8 cellular contexts compared by ENCODE assay signal in genomic region chr4:4542824-4543485, GRCh38. TPM values are rescaled to one million over a fixed set of nuclear protein-coding genes. Genes with fewer than 3 reads are reported as not detected.
A peak's percentile ranks its signal among the peaks of the same experiment; 100 is the strongest.
DNase-seq lines count a peak whose midpoint lies in the region; ATAC-seq and TF ChIP-seq lines count a peak whose summit lies in the region.

No MANE protein-coding gene starts in this region.

- WGBS in SK-N-SH (ENCODE audit: low lambda C conversion rate) = 31% methylated on average over 11 of the region's 11 CpGs
- WGBS in stomach, 5 donors = 22 to 27% (median 24%) methylated on average over 11 of the region's 11 CpGs

- peak overlapping the region; percentile 97 for H2AFZ ChIP-seq in SK-N-SH (ENCODE audit: low read depth)

- no peaks in the 10 kb centered on the region for H3K27me3 ChIP-seq in SK-N-SH (ENCODE audit: insufficient read depth)
- no peaks in the 10 kb centered on the region for H3K27me3 ChIP-seq in stomach

- peak overlapping the region; percentile 81 for H3K4me2 ChIP-seq in SK-N-SH

- peaks cover 44% of the 10 kb centered on the region for H3K79me2 ChIP-seq in SK-N-SH (ENCODE audit: insufficient read depth)

- POLR2A ChIA-PET in SK-N-SH (lab: Yijun Ruan, JAX) = interaction anchor here (1.3 to 1.8 kb wide), 2 partner anchors 12 to 62 kb away, joined by 3 to 6 read pairs; no protein-coding TSS in a partner anchor

- H3K9me3 ChIP-seq in SK-N-SH (no peaks in the 10 kb centered on the region), stomach (no peaks in the 10 kb centered on the region)

- H4K20me1 ChIP-seq in SK-N-SH (ENCODE audit: insufficient read depth) = no peaks in the 10 kb centered on the region

- ATAC-seq in GM18870 (IDR thresholded peaks at IDR 0.05; ENCODE audit: unreplicated experiment) = no peak
- no peak for ATAC-seq in HG03025 (IDR thresholded peaks at IDR 0.05; ENCODE audit: low FRiP score, unreplicated experiment)

- peaks cover 5% of the 10 kb centered on the region for H3K36me3 Mint-ChIP-seq in T-helper 1 cell treated with Interleukin-12 subunit alpha and Interleukin-12 subunit beta and Interleukin-4 antibody, amounts not matched to agents 30 μg/mL and 1 μg/mL, for 36 hours (ENCODE audit: low read depth)
- H3K36me3 Mint-ChIP-seq in glutamatergic neuron (ENCODE audit: unreplicated experiment) = peaks cover 5% of the 10 kb centered on the region

- TF ChIP-seq CTCF in SK-N-SH (IDR thresholded peaks at IDR 0.05) (no peak), glutamatergic neuron (IDR thresholded peaks at IDR 0.05; ENCODE audit: partially characterized antibody, unreplicated experiment) (no peak), stomach (IDR thresholded peaks at IDR 0.05) (no peak)

- peak overlapping the region; percentile 92 for H3K9ac ChIP-seq in SK-N-SH

- DNase-seq in T-helper 1 cell = no peak
- peak; percentile 17 for DNase-seq in SK-N-SH
- DNase-seq in glutamatergic neuron = no peak
- DNase-seq in stomach = no peak
- DNase-seq in H4 (ENCODE audit: low spot score) = no peak

- intact Hi-C loops in stomach (cut with DNase I; ENCODE audit: low total_unique reads) = no loop called here

- peak overlapping the region; percentile 91 for H3K4me3 Mint-ChIP-seq in T-helper 1 cell treated with Interleukin-12 subunit alpha and Interleukin-12 subunit beta and Interleukin-4 antibody, amounts not matched to agents 30 μg/mL and 1 μg/mL, for 36 hours
- H3K4me3 Mint-ChIP-seq in glutamatergic neuron (ENCODE audit: unreplicated experiment) = peak overlapping the region; percentile 95

- no peak for TF ChIP-seq POLR2A in stomach (IDR thresholded peaks at IDR 0.05)

- peak overlapping the region; percentile 91 for H3K27ac Mint-ChIP-seq in T-helper 1 cell treated with Interleukin-12 subunit alpha and Interleukin-12 subunit beta and Interleukin-4 antibody, amounts not matched to agents 30 μg/mL and 1 μg/mL, for 36 hours
- peak overlapping the region; percentile 80 for H3K27ac Mint-ChIP-seq in glutamatergic neuron (ENCODE audit: unreplicated experiment)

- H3K4me1 Mint-ChIP-seq in T-helper 1 cell treated with Interleukin-12 subunit alpha and Interleukin-12 subunit beta and Interleukin-4 antibody, amounts not matched to agents 30 μg/mL and 1 μg/mL, for 36 hours (ENCODE audit: low read depth) = peaks cover 45% of the 10 kb centered on the region
- H3K4me1 Mint-ChIP-seq in glutamatergic neuron (ENCODE audit: low read depth, unreplicated experiment) = peaks cover 7% of the 10 kb centered on the region

- peak overlapping the region; percentile 78 to 93 for H3K4me3 ChIP-seq in SK-N-SH (ENCODE audit: low read depth in 2 of 2, low read length in 1 of 2)
- H3K4me3 ChIP-seq in stomach = peak overlapping the region; percentile 81 to 99 (median 92)

- H3F3A ChIP-seq in SK-N-SH (replicated peaks; ENCODE audit: insufficient read depth) = no peaks in the 10 kb centered on the region

- TF ChIP-seq EP300 in SK-N-SH (IDR thresholded peaks at IDR 0.05; ENCODE audit: borderline replicate concordance in 1 of 2, low read depth in 1 of 2, low read length in 1 of 2) = no peak
- TF ChIP-seq EP300 in stomach (IDR thresholded peaks at IDR 0.05) = no peak

- no peaks in the 10 kb centered on the region for H3K9me3 Mint-ChIP-seq in T-helper 1 cell treated with Interleukin-12 subunit alpha and Interleukin-12 subunit beta and Interleukin-4 antibody, amounts not matched to agents 30 μg/mL and 1 μg/mL, for 36 hours
- H3K9me3 Mint-ChIP-seq in glutamatergic neuron (ENCODE audit: unreplicated experiment) = peaks cover 8% of the 10 kb centered on the region

- peaks cover 3 to 12% of the 10 kb centered on the region in 2 experiments; a peak in 3 of 4 replicates for H3K4me1 ChIP-seq in SK-N-SH (ENCODE audit: control insufficient read depth in 1 of 2, insufficient read depth in 2 of 2, low read depth in 1 of 2, low read length in 1 of 2)
- peaks cover 23 to 46% (median 44%) of the 10 kb centered on the region in 4 donors for H3K4me1 ChIP-seq in stomach

- H3K27me3 Mint-ChIP-seq in T-helper 1 cell treated with Interleukin-12 subunit alpha and Interleukin-12 subunit beta and Interleukin-4 antibody, amounts not matched to agents 30 μg/mL and 1 μg/mL, for 36 hours (ENCODE audit: low read depth) = no peaks in the 10 kb centered on the region
- H3K27me3 Mint-ChIP-seq in glutamatergic neuron (ENCODE audit: unreplicated experiment) = no peaks in the 10 kb centered on the region

- no peaks in the 10 kb centered on the region for H3K36me3 ChIP-seq in SK-N-SH (replicated peaks in 1 of 2; ENCODE audit: control insufficient read depth in 1 of 2, insufficient read depth in 2 of 2, low read length in 1 of 2)
- H3K36me3 ChIP-seq in stomach = peaks cover 0 to 25% (median 18%) of the 10 kb centered on the region in 4 donors

- no peaks in the 10 kb centered on the region for H3K9me2 ChIP-seq in SK-N-SH

- CTCF ChIA-PET in SK-N-SH (lab: Yijun Ruan, JAX) = interaction anchor here (0.7 to 2.6 kb wide), 4 partner anchors 22 to 902 kb away, joined by 3 to 13 read pairs (median 4); no protein-coding TSS in a partner anchor

- H3K27ac ChIP-seq in SK-N-SH (ENCODE audit: low read depth in 2 of 2, low read length in 1 of 2) = no peak overlapping the region; a peak in 1 of 4 replicates
- H3K27ac ChIP-seq in stomach = peak overlapping the region in 1 of 5 donors; percentile 94

- TF ChIP-seq RAD21 in SK-N-SH (IDR thresholded peaks at IDR 0.05; ENCODE audit: low read length) = no peak

TF ChIP-seq in SK-N-SH, 30 proteins besides CTCF, POLR2A, EP300 and RAD21:
- peak; percentile 20; the same call in 1 of the 2 replicates for TF ChIP-seq MXI1 (IDR thresholded peaks at IDR 0.05; ENCODE audit: low read depth, low read length)
- no peak for TF ChIP-seq TEAD4 (IDR thresholded peaks at IDR 0.05; ENCODE audit: borderline replicate concordance, insufficient read depth)
TF ChIP-seq in SK-N-SH: peak in this region for 1.

RNA-seq across cellular contexts. Expression of gene STX18, which starts 1.1 kb away (rescaled TPM):
- 17.3 and 22.3 TPM in 2 replicates for polyA plus RNA-seq in SK-N-SH (2012; rRNA removed)
- polyA plus RNA-seq in SK-N-SH (2012; cell fraction: cytosol; rRNA removed) = 16.2 and 18.5 TPM in 2 replicates
- polyA plus RNA-seq in SK-N-SH (2012; cell fraction: nucleus; rRNA removed) = 32.5 and 40.2 TPM in 2 replicates
- 26.3 TPM for total RNA-seq in glutamatergic neuron (ENCODE audit: unreplicated experiment)
- total RNA-seq in stomach = 10 to 100 TPM; 17.1 to 91.6 (median 35.8) TPM
- 10 to 100 TPM; 19.4 to 28.3 (median 24.4) TPM for polyA plus RNA-seq in stomach
- 36.2 and 49.6 TPM in 2 replicates for total RNA-seq in H4 (2014; rRNA removed; shearing (Covaris generic))
